7 cellular contexts compared by ENCODE assay signal in the genomic region with DNA sequence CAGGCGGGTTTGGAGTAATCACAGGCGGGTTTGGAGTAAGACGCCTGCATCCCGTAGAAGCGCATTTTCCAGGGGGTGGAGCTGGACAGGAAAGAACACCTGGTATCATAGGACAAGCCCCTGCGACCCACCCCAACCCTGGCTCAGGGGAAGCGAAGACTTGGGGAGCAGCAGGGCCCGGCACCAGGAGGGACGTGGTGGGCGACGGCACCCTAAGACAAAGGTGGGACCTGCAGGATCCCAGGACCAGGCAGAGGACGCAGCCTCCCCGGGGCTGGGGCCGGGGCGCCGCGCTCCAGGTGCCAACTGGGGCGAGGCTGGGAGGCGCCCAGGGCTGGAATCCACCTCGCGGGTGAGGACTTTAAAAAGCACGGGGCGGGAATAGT. TPM values are rescaled to one million over a fixed set of nuclear protein-coding genes. Genes with fewer than 3 reads are reported as not detected.
DNase-seq lines count a peak whose midpoint lies in the region; ATAC-seq, FAIRE-seq and TF ChIP-seq lines count a peak whose summit lies in the region.

No MANE protein-coding gene starts in this region.

- no peaks in the 10 kb centered on the region for H3K27me3 ChIP-seq in WERI-Rb-1 (ENCODE audit: insufficient read depth, low read depth, severe bottlenecking)
- no peaks in the 10 kb centered on the region for H3K27me3 ChIP-seq in gastroesophageal sphincter
- H3K27me3 ChIP-seq in pancreas: no peaks in the 10 kb centered on the region

- intact Hi-C loops in pancreas (cut with DNase I): no loop called here

- H3K27ac ChIP-seq in WERI-Rb-1 (peak overlapping the region; percentile 12; the same call in 1 of the 2 replicates), gastroesophageal sphincter (peak overlapping the region; percentile 16 to 89 (median 84)), pancreas (peak overlapping the region in 2 of 4 donors; percentile 55 to 80)

- FAIRE-seq in pancreas (lab: Jason Lieb, UNC): no peak

- H3K4me1 ChIP-seq in gastroesophageal sphincter (peaks cover 0 to 25% (median 0%) of the 10 kb centered on the region in 3 donors), pancreas (peaks cover 0 to 3% (median 0%) of the 10 kb centered on the region in 3 donors)

- DNase-seq in WERI-Rb-1 (peak; percentile 18), pancreas (peak in 5 of 6 donors; percentile 17 to 59 (median 40)), mesenteric fat pad (ENCODE audit: low spot score) (no peak), SKM-1 treated with dmso at 0.1 percent for 144 hours (lab: John Stamatoyannopoulos, UW; ENCODE audit: unreplicated experiment) (no peak)

- ATAC-seq in GM19324 (IDR thresholded peaks at IDR 0.05; ENCODE audit: low FRiP score, unreplicated experiment) (peak; percentile 25), HG03095 (IDR thresholded peaks at IDR 0.05; ENCODE audit: unreplicated experiment) (peak; percentile 24), gastroesophageal sphincter (peak; percentile 11), pancreas (peak; percentile 41 to 67 (median 54))

- peak overlapping the region; percentile 62 for H3K4me3 ChIP-seq in WERI-Rb-1 (ENCODE audit: low read depth, low read length)
- peak overlapping the region; percentile 57 to 71 for H3K4me3 ChIP-seq in gastroesophageal sphincter
- peak overlapping the region; percentile 41 to 59 (median 54) for H3K4me3 ChIP-seq in pancreas

- no peak for TF ChIP-seq POLR2A in gastroesophageal sphincter (IDR thresholded peaks at IDR 0.05)

- no peaks in the 10 kb centered on the region for H3K9me3 ChIP-seq in WERI-Rb-1 (ENCODE audit: severe bottlenecking)
- H3K9me3 ChIP-seq in gastroesophageal sphincter: no peaks in the 10 kb centered on the region
- H3K9me3 ChIP-seq in pancreas: no peaks in the 10 kb centered on the region

- TF ChIP-seq EP300 in gastroesophageal sphincter (IDR thresholded peaks at IDR 0.05): no peak

- H3K36me3 ChIP-seq in WERI-Rb-1 (no peaks in the 10 kb centered on the region), gastroesophageal sphincter (peaks cover 0 to 15% of the 10 kb centered on the region in 2 donors), pancreas (no peaks in the 10 kb centered on the region)

- TF ChIP-seq CTCF in WERI-Rb-1 (IDR thresholded peaks at IDR 0.05; ENCODE audit: low read depth, low read length) (no peak), gastroesophageal sphincter (IDR thresholded peaks at IDR 0.05) (no peak), pancreas (IDR thresholded peaks at IDR 0.05) (no peak)

- 0 to 5% methylated on average over 2 to 20 of the region's 23 CpGs for WGBS in gastroesophageal sphincter (ENCODE audit: low coverage in 1 of 2), 2 donors
- WGBS in pancreas, 2 donors: 0 to 1% methylated on average over 23 of the region's 23 CpGs

RNA-seq across cellular contexts. Expression of gene ZNF600, which starts 0.5 kb away (rescaled TPM):
- total RNA-seq in gastroesophageal sphincter (10 to 100 TPM in 1 of 4 donors, 1 to 10 TPM in 3; 3.2 to 10.9 (median 6.6) TPM), pancreas (10 to 100 TPM in 1 of 6 donors, 1 to 10 TPM in 5; 3.1 to 10.3 (median 5.1) TPM), mesenteric fat pad (8.4 TPM)
- 10 to 100 TPM; 11.0 to 17.4 TPM for polyA plus RNA-seq in pancreas

RNA-seq across cellular contexts. Expression of gene ZNF28, which starts 35.4 kb away (rescaled TPM):
- total RNA-seq in gastroesophageal sphincter (10 to 100 TPM in 2 of 4 donors, 1 to 10 TPM in 2; 6.1 to 25.2 (median 11.1) TPM), pancreas (10 to 100 TPM in 1 of 6 donors, 1 to 10 TPM in 5; 4.9 to 13.5 (median 7.1) TPM), mesenteric fat pad (11.1 TPM)
- polyA plus RNA-seq in pancreas: 1 to 10 TPM; 2.3 to 2.8 TPM

RNA-seq across cellular contexts. Expression of gene ZNF611, which starts 51.2 kb away (rescaled TPM):
- 10 to 100 TPM in 2 of 4 donors, 1 to 10 TPM in 2; 4.8 to 14.6 (median 9.7) TPM for total RNA-seq in gastroesophageal sphincter
- 10 to 100 TPM in 1 of 6 donors, 1 to 10 TPM in 5; 5.7 to 15.2 (median 7.0) TPM for total RNA-seq in pancreas
- 1 to 10 TPM; 3.4 to 6.2 TPM for polyA plus RNA-seq in pancreas
- 23.1 TPM for total RNA-seq in mesenteric fat pad

Comparison
In these comparisons a context has a peak if more than half of its experiments do, and no peak if none do; other contexts are left out.
1. DNase-seq: peak in WERI-Rb-1 (single experiment) and pancreas (5 of 6); none in mesenteric fat pad (single experiment) and SKM-1 treated with dmso at 0.1 percent for 144 hours (single experiment).
2. Peak in every context shown above with its lines, with median percentiles within 50 percentile points of each other: ATAC-seq and H3K4me3 ChIP-seq.